In genomic region chr16:84722068-84722467, GRCh38 we compare ENCODE assay signal across 1 cellular context.
TF ChIP-seq lines count a peak whose summit lies in the region.

No MANE protein-coding gene starts in this region.

TF ChIP-seq in K562, 482 proteins besides CTCF, POLR2A, EP300 and RAD21:
- peak; percentile 28 for TF ChIP-seq ZNF146 (CRISPR knock-in tag; IDR thresholded peaks at IDR 0.05; ENCODE audit: unreplicated experiment)
- TF ChIP-seq NBN (IDR thresholded peaks at IDR 0.05; ENCODE audit: low read depth) = no peak
